In genomic region chr1:151315565-151316235, GRCh38 we compare ENCODE assay signal across 18 cellular contexts. TPM values are rescaled to one million over a fixed set of nuclear protein-coding genes. Genes with fewer than 3 reads are reported as not detected.
A peak's percentile ranks its signal among the peaks of the same experiment; 100 is the strongest.
DNase-seq lines count a peak whose midpoint lies in the region; ATAC-seq, FAIRE-seq and TF ChIP-seq lines count a peak whose summit lies in the region.
"Had no signal": no experiment of that assay in that cellular context is flagged by ENCODE, and none has a peak within 500 bp of the region (broad histone marks: within the 10 kb centered on the region; RNA-seq: fewer than 3 reads in every experiment).

No MANE protein-coding gene starts in this region.

- DNase-seq in CD14-positive monocyte (ENCODE audit: low spot score) (no peak), D721Med (ENCODE audit: insufficient read length, low spot score) (no peak), MCF 10A (ENCODE audit: unreplicated experiment) (no peak), nephron progenitor cell (no peak), NCI-H1930 (lab: John Stamatoyannopoulos, UW) (no peak)
- no peak for DNase-seq in activated CD4-positive, alpha-beta memory T cell treated with anti-CD3 and anti-CD28 coated beads, Interleukin-2, amount 10 ng/mL, durations not matched to agents 7 days and 5 days
- DNase-seq: activated CD4-positive, alpha-beta memory T cell treated with anti-CD3 and anti-CD28 coated beads for 36 hours; activated gamma-delta T cell treated with Interleukin-2 at 50 U/mL for 16 hours; amygdala; EL; head of caudate nucleus; NCI-H1105 treated with DMSO at 0.1 percent for 48 hours; NCI-H510A; SHP77 treated with DMSO at 0.1 percent for 48 hours; T1000 had no signal

- peaks cover 21% of the 10 kb centered on the region for H3K4me1 Mint-ChIP-seq in CD14-positive monocyte
- peaks cover 44% of the 10 kb centered on the region for H3K4me1 Mint-ChIP-seq in MCF 10A (ENCODE audit: insufficient read depth, unreplicated experiment)
- H3K4me1 Mint-ChIP-seq in nephron progenitor cell = peaks cover 22% of the 10 kb centered on the region
- peaks cover 26% of the 10 kb centered on the region for H3K4me1 Mint-ChIP-seq in activated CD4-positive, alpha-beta memory T cell treated with anti-CD3 and anti-CD28 coated beads, Interleukin-2, amount 10 ng/mL, durations not matched to agents 7 days and 5 days

- TF ChIP-seq CTCF in CD14-positive monocyte (IDR thresholded peaks at IDR 0.05) (no peak), D721Med (IDR thresholded peaks at IDR 0.05; ENCODE audit: insufficient read depth, missing control alignments) (peak; percentile 6), MCF 10A (IDR thresholded peaks at IDR 0.05; ENCODE audit: unreplicated experiment) (no peak), nephron progenitor cell (IDR thresholded peaks at IDR 0.05) (no peak)

- H3K9me3 Mint-ChIP-seq in CD14-positive monocyte = peaks cover 0 to 3% (median 0%) of the 10 kb centered on the region in 7 donors
- H3K9me3 Mint-ChIP-seq in MCF 10A (ENCODE audit: unreplicated experiment) = no peaks in the 10 kb centered on the region
- no peaks in the 10 kb centered on the region for H3K9me3 Mint-ChIP-seq in nephron progenitor cell
- H3K9me3 Mint-ChIP-seq in activated CD4-positive, alpha-beta memory T cell treated with anti-CD3 and anti-CD28 coated beads, Interleukin-2, amount 10 ng/mL, durations not matched to agents 7 days and 5 days = no peaks in the 10 kb centered on the region
- H3K9me3 Mint-ChIP-seq: activated CD4-positive, alpha-beta memory T cell treated with anti-CD3 and anti-CD28 coated beads for 36 hours; IgD-negative memory B cell had no signal

- H3K36me3 Mint-ChIP-seq in CD14-positive monocyte (peaks cover 75 to 88% of the 10 kb centered on the region in 2 donors), MCF 10A (ENCODE audit: insufficient read depth, unreplicated experiment) (peaks cover 76% of the 10 kb centered on the region), nephron progenitor cell (ENCODE audit: low read depth) (peaks cover 59% of the 10 kb centered on the region)
- H3K36me3 Mint-ChIP-seq in activated CD4-positive, alpha-beta memory T cell treated with anti-CD3 and anti-CD28 coated beads, Interleukin-2, amount 10 ng/mL, durations not matched to agents 7 days and 5 days (ENCODE audit: low read depth) = peaks cover 67% of the 10 kb centered on the region

- no peak for FAIRE-seq in D721Med (lab: Jason Lieb, UNC)

- H3K27me3 Mint-ChIP-seq in CD14-positive monocyte (ENCODE audit: low read depth in 3 of 3) (no peaks in the 10 kb centered on the region), MCF 10A (ENCODE audit: insufficient read depth, unreplicated experiment) (no peaks in the 10 kb centered on the region), nephron progenitor cell (ENCODE audit: low read depth, poor library complexity) (peaks cover 2% of the 10 kb centered on the region)
- no peaks in the 10 kb centered on the region for H3K27me3 Mint-ChIP-seq in activated CD4-positive, alpha-beta memory T cell treated with anti-CD3 and anti-CD28 coated beads, Interleukin-2, amount 10 ng/mL, durations not matched to agents 7 days and 5 days
- H3K27me3 Mint-ChIP-seq: activated CD4-positive, alpha-beta memory T cell treated with anti-CD3 and anti-CD28 coated beads for 36 hours; IgD-negative memory B cell had no signal

- CTCF ChIA-PET in MCF 10A (lab: Yijun Ruan, JAX) = interaction anchor here (1.0 to 27.4 kb wide), 4 partner anchors 11 to 25 kb away, joined by 3 to 566 read pairs (median 59); partner anchors contain the start of gene PI4KB
- CTCF ChIA-PET in activated CD4-positive, alpha-beta memory T cell treated with anti-CD3 and anti-CD28 coated beads, Interleukin-2, amount 10 ng/mL, durations not matched to agents 7 days and 5 days (lab: Charles Lee) = interaction anchor here (0.9 to 3.0 kb wide), 2 partner anchors 15 to 25 kb away, joined by 6 to 11 read pairs; no protein-coding TSS in a partner anchor

- ATAC-seq in HG03025 (IDR thresholded peaks at IDR 0.05; ENCODE audit: low FRiP score, unreplicated experiment) (no peak), GM21390 (IDR thresholded peaks at IDR 0.05; ENCODE audit: unreplicated experiment) (no peak)

- intact Hi-C loops in CD14-positive monocyte (cut with micrococcal nuclease) = no loop called here
- intact Hi-C loops in MCF 10A (cut with micrococcal nuclease) = no loop called here

- BruUV-seq in MCF 10A (replicated peaks; lab: Mats Ljungman, UMichigan) = TSS peak; percentile 38

- POLR2A ChIA-PET in MCF 10A (lab: Yijun Ruan, JAX) = interaction anchor here (2.5 to 10.5 kb wide), 2 partner anchors 11 to 83 kb away, joined by 12 to 253 read pairs; partner anchors contain the start of genes PI4KB and PSMB4
- POLR2A ChIA-PET in activated CD4-positive, alpha-beta memory T cell treated with anti-CD3 and anti-CD28 coated beads, Interleukin-2, amount 10 ng/mL, durations not matched to agents 7 days and 5 days (lab: Charles Lee) = interaction anchor here (8.1 kb wide), 1 partner anchor 10 kb away, joined by 71 read pairs; the partner anchor contains the start of gene PI4KB

- peak overlapping the region; percentile 7 to 88 (median 69) for H3K27ac Mint-ChIP-seq in CD14-positive monocyte
- no peak overlapping the region for H3K27ac Mint-ChIP-seq in MCF 10A (ENCODE audit: low read depth, unreplicated experiment)
- H3K27ac Mint-ChIP-seq in nephron progenitor cell = peak overlapping the region; percentile 85
- H3K27ac Mint-ChIP-seq in activated CD4-positive, alpha-beta memory T cell treated with anti-CD3 and anti-CD28 coated beads, Interleukin-2, amount 10 ng/mL, durations not matched to agents 7 days and 5 days = no peak overlapping the region
- H3K27ac Mint-ChIP-seq: activated CD4-positive, alpha-beta memory T cell treated with anti-CD3 and anti-CD28 coated beads for 36 hours had no signal

- H3K4me3 Mint-ChIP-seq in CD14-positive monocyte (no peak overlapping the region), MCF 10A (ENCODE audit: unreplicated experiment) (no peak overlapping the region), nephron progenitor cell (no peak overlapping the region)
- no peak overlapping the region for H3K4me3 Mint-ChIP-seq in activated CD4-positive, alpha-beta memory T cell treated with anti-CD3 and anti-CD28 coated beads, Interleukin-2, amount 10 ng/mL, durations not matched to agents 7 days and 5 days
- H3K4me3 Mint-ChIP-seq: activated CD4-positive, alpha-beta memory T cell treated with anti-CD3 and anti-CD28 coated beads for 36 hours; IgD-negative memory B cell had no signal

RNA-seq across cellular contexts. Expression of gene PI4KB, which starts 11.5 kb away (rescaled TPM):
- polyA plus RNA-seq in CD14-positive monocyte = 10 to 100 TPM; 37.8 to 50.3 TPM
- 75.3 and 90.1 TPM in 2 replicates for total RNA-seq in MCF 10A (2022)
- total RNA-seq in activated CD4-positive, alpha-beta memory T cell treated with anti-CD3 and anti-CD28 coated beads, Interleukin-2, amount 10 ng/mL, durations not matched to agents 7 days and 5 days = 10 to 100 TPM; 71.2 to 72.9 TPM

RNA-seq across cellular contexts. Expression of gene RFX5, which starts 31.4 kb away (rescaled TPM):
- polyA plus RNA-seq in CD14-positive monocyte = 10 to 100 TPM; 39.3 to 43.5 TPM
- 19.2 and 26.5 TPM in 2 replicates for total RNA-seq in MCF 10A (2022)
- 10 to 100 TPM; 96.2 to 99.3 TPM for total RNA-seq in activated CD4-positive, alpha-beta memory T cell treated with anti-CD3 and anti-CD28 coated beads, Interleukin-2, amount 10 ng/mL, durations not matched to agents 7 days and 5 days

RNA-seq across cellular contexts. Expression of gene ZNF687, which starts 33.6 kb away (rescaled TPM):
- 1 to 10 TPM; 1.3 to 1.8 TPM for polyA plus RNA-seq in CD14-positive monocyte
- 26.3 and 27.5 TPM in 2 replicates for total RNA-seq in MCF 10A (2022)
- total RNA-seq in activated CD4-positive, alpha-beta memory T cell treated with anti-CD3 and anti-CD28 coated beads, Interleukin-2, amount 10 ng/mL, durations not matched to agents 7 days and 5 days = 10 to 100 TPM; 31.4 to 32.6 TPM

RNA-seq across cellular contexts. Expression of gene SELENBP1, which starts 56.8 kb away (rescaled TPM):
- polyA plus RNA-seq in CD14-positive monocyte = under 1 TPM in 1 of 2 donors, not detected in 1; 0.61 TPM
- 8.2 and 11.6 TPM in 2 replicates for total RNA-seq in MCF 10A (2022)
- not detected for total RNA-seq in activated CD4-positive, alpha-beta memory T cell treated with anti-CD3 and anti-CD28 coated beads, Interleukin-2, amount 10 ng/mL, durations not matched to agents 7 days and 5 days
- total RNA-seq: activated CD4-positive, alpha-beta memory T cell treated with anti-CD3 and anti-CD28 coated beads for 36 hours had no signal
- polyA plus RNA-seq: IgD-negative memory B cell had no signal

Comparison
In these comparisons a context has a peak if more than half of its experiments do, and no peak if none do; other contexts are left out.
1. H3K27ac Mint-ChIP-seq: peak in CD14-positive monocyte (7 of 7) and nephron progenitor cell (single experiment); none in MCF 10A (single experiment) and activated CD4-positive, alpha-beta memory T cell treated with anti-CD3 and anti-CD28 coated beads, Interleukin-2, amount 10 ng/mL, durations not matched to agents 7 days and 5 days (single experiment).